Comparison of ENCODE assay signal across 8 cellular contexts in the genomic region with DNA sequence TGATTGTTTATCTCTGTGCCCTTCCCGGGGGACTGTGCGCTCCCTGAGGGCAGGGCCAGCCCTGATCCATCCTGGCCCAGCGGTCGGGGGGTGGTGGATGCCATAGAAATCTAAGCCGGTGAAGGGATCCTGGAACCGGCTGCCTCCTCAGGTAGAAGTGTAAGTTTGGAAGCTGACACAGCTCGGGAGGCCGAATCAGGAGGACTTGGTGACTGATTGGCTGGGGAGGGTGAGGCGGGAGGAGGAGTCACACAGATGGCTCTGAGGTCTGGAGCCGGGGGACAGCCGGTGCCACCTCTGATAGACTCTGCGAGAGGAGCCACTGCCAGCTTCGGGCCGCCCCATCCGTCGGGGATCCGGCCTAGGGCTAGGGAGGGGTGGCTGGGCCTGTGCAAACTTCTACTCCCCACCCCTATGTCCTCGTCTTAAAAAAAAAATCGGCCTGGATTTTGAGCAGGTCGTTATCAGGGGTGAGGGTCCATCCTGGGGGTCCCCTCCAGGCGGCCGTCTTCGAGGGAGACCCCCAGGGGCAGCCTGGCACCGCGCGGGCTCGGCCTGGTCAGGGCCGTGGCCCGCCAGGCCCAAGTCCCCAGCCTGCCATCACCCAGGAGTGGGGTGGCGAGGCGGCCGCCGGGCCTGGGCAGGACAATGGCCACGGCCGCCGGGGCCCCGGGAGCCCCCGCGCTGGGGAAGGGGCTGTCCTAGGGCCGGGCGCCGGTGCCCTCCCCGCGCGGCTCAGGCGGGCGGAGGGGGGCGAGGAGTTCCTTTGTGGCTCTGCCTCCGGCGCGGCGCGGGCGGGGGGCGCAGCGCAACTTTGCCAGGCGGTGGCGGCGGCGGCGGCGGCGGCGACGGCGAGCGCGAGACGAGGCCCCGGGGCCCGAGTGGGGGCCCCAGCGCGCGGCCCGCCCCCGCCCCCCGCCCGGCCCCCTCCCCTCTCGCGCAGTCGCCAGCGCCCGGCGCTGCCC. TPM values are rescaled to one million over a fixed set of nuclear protein-coding genes. Genes with fewer than 3 reads are reported as not detected.
DNase-seq lines count a peak whose midpoint lies in the region; ATAC-seq and TF ChIP-seq lines count a peak whose summit lies in the region.

No MANE protein-coding gene starts in this region.

- H3K27me3 ChIP-seq in smooth muscle cell (ENCODE audit: low read depth): no peaks in the 10 kb centered on the region

- no peaks in the 10 kb centered on the region for H3K9me3 ChIP-seq in smooth muscle cell (replicated peaks; ENCODE audit: low read depth)

- H3K9ac ChIP-seq in smooth muscle cell (ENCODE audit: low read depth): peak overlapping the region; percentile 28

- H3K27ac ChIP-seq in VCaP: peak overlapping the region; percentile 96
- peak overlapping the region; percentile 42 for H3K27ac ChIP-seq in smooth muscle cell (ENCODE audit: low read depth)

- H3K4me1 ChIP-seq in smooth muscle cell (ENCODE audit: low read depth): peaks cover 14% of the 10 kb centered on the region

- peak overlapping the region; percentile 81 for H2AFZ ChIP-seq in smooth muscle cell (ENCODE audit: low read depth)

- H3F3A ChIP-seq in smooth muscle cell (ENCODE audit: low read depth): peaks cover 6% of the 10 kb centered on the region

- peak overlapping the region; percentile 89 for H3K4me2 ChIP-seq in smooth muscle cell

- H3K4me3 ChIP-seq in smooth muscle cell: peak overlapping the region; percentile 54

- no peaks in the 10 kb centered on the region for H3K36me3 ChIP-seq in smooth muscle cell (ENCODE audit: low read depth)

- 20% methylated on average over 30 of the region's 84 CpGs for WGBS in smooth muscle cell (ENCODE audit: low lambda C conversion rate)

- ATAC-seq in GM19035 (IDR thresholded peaks at IDR 0.05; ENCODE audit: unreplicated experiment): peak; percentile 14
- ATAC-seq in GM18517 (IDR thresholded peaks at IDR 0.05; ENCODE audit: unreplicated experiment): no peak

- DNase-seq in AG08395 (ENCODE audit: low spot score) (peak; percentile 85), NCI-H1436 (lab: John Stamatoyannopoulos, UW) (peak; percentile 80), cerebellar cortex (ENCODE audit: low spot score) (peak; percentile 87), iris pigment epithelial cell (ENCODE audit: low read depth) (peak; percentile 46), smooth muscle cell (lab: John Stamatoyannopoulos, UW; ENCODE audit: unreplicated experiment) (no peak)

- H3K79me2 ChIP-seq in smooth muscle cell (ENCODE audit: low read depth): peaks cover 36% of the 10 kb centered on the region

- H4K20me1 ChIP-seq in smooth muscle cell (ENCODE audit: low read depth): peaks cover 20% of the 10 kb centered on the region

- TF ChIP-seq CTCF in VCaP (conservative IDR thresholded peaks at IDR 0.05) (no peak), smooth muscle cell (IDR thresholded peaks at IDR 0.05; ENCODE audit: borderline replicate concordance, insufficient read depth, poor library complexity, severe bottlenecking) (no peak)

RNA-seq across cellular contexts. Expression of a gene that starts 0.7 kb away (rescaled TPM):
- total RNA-seq in smooth muscle cell: 11.7 and 30.0 TPM in 2 replicates
- polyA plus RNA-seq in smooth muscle cell: 38.2 and 40.4 TPM in 2 replicates
